8 cellular contexts compared by ENCODE assay signal in the genomic region with DNA sequence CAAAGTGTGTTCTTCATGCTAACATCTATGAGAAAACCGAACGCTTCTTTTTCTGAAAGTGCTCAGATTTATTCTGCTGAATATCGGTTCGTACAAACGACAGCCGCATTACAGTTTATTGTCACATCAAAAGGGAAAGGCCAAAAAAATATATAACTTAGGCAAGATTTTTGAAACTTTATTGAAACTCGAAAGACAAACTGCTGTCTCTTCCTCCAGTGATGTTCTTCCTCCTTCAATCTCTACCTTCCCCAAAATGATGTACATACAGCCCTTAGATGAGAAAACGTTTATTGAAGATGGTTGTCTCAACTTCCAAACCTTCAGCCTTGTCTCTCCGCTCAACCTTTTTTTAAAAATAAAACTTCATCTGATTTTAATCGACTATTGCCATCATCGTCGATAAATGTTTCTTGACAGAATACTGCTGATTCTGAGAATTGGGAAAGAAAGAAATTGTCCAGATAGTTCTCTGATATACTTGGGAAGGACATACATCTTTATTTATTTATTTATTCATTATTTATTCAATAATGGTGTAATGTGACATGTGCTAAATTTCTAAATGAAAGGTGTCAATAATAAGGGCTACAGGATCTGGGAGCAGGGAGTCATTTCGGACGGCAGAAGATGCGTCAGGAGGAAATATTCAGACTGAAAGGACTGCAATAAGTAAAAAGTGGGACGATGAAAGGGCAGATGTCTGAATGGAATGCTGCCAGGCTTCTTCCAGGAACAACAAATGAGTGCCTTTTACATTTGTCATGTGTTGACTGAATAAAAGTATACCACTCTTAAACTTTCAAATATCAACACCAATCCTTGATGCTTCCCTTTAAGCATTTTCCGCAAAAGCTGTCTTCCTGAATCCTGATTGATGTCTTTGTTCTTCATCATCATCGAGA. TPM values are rescaled to one million over a fixed set of nuclear protein-coding genes. Genes with fewer than 3 reads are reported as not detected.
DNase-seq lines count a peak whose midpoint lies in the region; ATAC-seq and TF ChIP-seq lines count a peak whose summit lies in the region.

No MANE protein-coding gene starts in this region.

- H3K9me3 ChIP-seq in HUES6 (ENCODE audit: control insufficient read depth, insufficient read depth, low read depth, low read length) (no peaks in the 10 kb centered on the region), mammary epithelial cell (replicated peaks; ENCODE audit: insufficient read depth, low read length) (no peaks in the 10 kb centered on the region), mucosa of stomach (ENCODE audit: control insufficient read depth, low read length) (no peaks in the 10 kb centered on the region)

- H3K4me3 ChIP-seq in ACC112 (ENCODE audit: low read depth, low read length) (peak overlapping the region; percentile 76), HUES6 (ENCODE audit: low read depth, low read length) (peak overlapping the region; percentile 67), mammary epithelial cell (replicated peaks in 1 of 3; ENCODE audit: insufficient read depth in 1 of 3, low read depth in 2 of 3, low read length in 3 of 3) (peak overlapping the region; percentile 68 to 74 (median 73)), mucosa of stomach (ENCODE audit: low read length) (peak overlapping the region; percentile 37)

- DNase-seq in mammary epithelial cell, result no peak
- DNase-seq in GOT3 (lab: John Stamatoyannopoulos, UW), result no peak
- DNase-seq in ecto neural progenitor cell (ENCODE audit: low spot score), result no peak
- DNase-seq in NCI-H1092 treated with DMSO at 0.1 percent for 48 hours (lab: John Stamatoyannopoulos, UW), result no peak

- no peaks in the 10 kb centered on the region for H4K20me1 ChIP-seq in mammary epithelial cell (ENCODE audit: insufficient read depth, low read length)

- BruUV-seq in mammary epithelial cell (replicated peaks; lab: Mats Ljungman, UMichigan), result no TSS peak

- no peak overlapping the region for H3K27ac ChIP-seq in ACC112 (ENCODE audit: low read depth, low read length)
- 0 out of 2 replicates have a peak overlapping the region, but pooled peaks have one; percentile 9 for H3K27ac ChIP-seq in HUES6 (ENCODE audit: low read depth, low read length)
- H3K27ac ChIP-seq in mammary epithelial cell (ENCODE audit: insufficient read depth, low read depth, low read length), result peak overlapping the region; percentile 47

- H2AFZ ChIP-seq in ACC112 (ENCODE audit: low read length, unreplicated experiment), result peak overlapping the region; percentile 99
- peak overlapping the region; percentile 95 for H2AFZ ChIP-seq in mammary epithelial cell (ENCODE audit: low read depth, low read length)

- H3K27me3 ChIP-seq in ACC112 (ENCODE audit: insufficient read depth, low read length) (no peaks in the 10 kb centered on the region), HUES6 (ENCODE audit: control insufficient read depth, insufficient read depth, low read length) (no peaks in the 10 kb centered on the region), mammary epithelial cell (ENCODE audit: insufficient read depth, low read length) (no peaks in the 10 kb centered on the region), mucosa of stomach (ENCODE audit: control insufficient read depth, insufficient read depth, low read length) (no peaks in the 10 kb centered on the region)

- intact Hi-C loops in mammary epithelial cell (cut with micrococcal nuclease), result no loop called here

- in situ Hi-C loops in mammary epithelial cell (cut with MboI; ENCODE audit: low sequenced_read_pairs in 2 of 2), result no loop called here

- H3K4me1 ChIP-seq in ACC112 (ENCODE audit: control insufficient read depth, insufficient read depth, low read length, unreplicated experiment), result peaks cover 8% of the 10 kb centered on the region
- H3K4me1 ChIP-seq in HUES6 (ENCODE audit: control insufficient read depth, insufficient read depth, low read length), result peaks cover 21% of the 10 kb centered on the region
- peaks cover 18% of the 10 kb centered on the region for H3K4me1 ChIP-seq in mammary epithelial cell (ENCODE audit: insufficient read depth, low read length)
- peaks cover 9% of the 10 kb centered on the region for H3K4me1 ChIP-seq in mucosa of stomach (ENCODE audit: control insufficient read depth, insufficient read depth, low read length)

- peak overlapping the region; percentile 97 for H3K4me2 ChIP-seq in mammary epithelial cell (ENCODE audit: insufficient read depth, low read depth, low read length)

- H3K36me3 ChIP-seq in ACC112 (ENCODE audit: insufficient read depth, low read length) (no peaks in the 10 kb centered on the region), HUES6 (ENCODE audit: control insufficient read depth, insufficient read depth, low read length) (no peaks in the 10 kb centered on the region), mammary epithelial cell (ENCODE audit: insufficient read depth, low read length) (no peaks in the 10 kb centered on the region), mucosa of stomach (ENCODE audit: control insufficient read depth, insufficient read depth, low read length) (no peaks in the 10 kb centered on the region)

- CTCF ChIA-PET in mammary epithelial cell (lab: Charles Lee; ENCODE audit: low non-redundant PET), result no interaction called here

- TF ChIP-seq CTCF in mammary epithelial cell (conservative IDR thresholded peaks at IDR 0.05 in 1 of 2, IDR thresholded peaks at IDR 0.05 in 1 of 2; ENCODE audit: extremely low read depth in 1 of 2, insufficient read depth in 1 of 2, low read depth in 1 of 2, low read length in 2 of 2), result no peak

- WGBS in mammary epithelial cell (ENCODE audit: low coverage, missing lambda C conversion rate), result 55% methylated on average over 18 of the region's 18 CpGs

- H3K79me2 ChIP-seq in ACC112 (ENCODE audit: control insufficient read depth, insufficient read depth, low read length, unreplicated experiment) (peaks cover 12% of the 10 kb centered on the region), mammary epithelial cell (ENCODE audit: insufficient read depth, low read length) (no peaks in the 10 kb centered on the region)

- dilution Hi-C loops in mammary epithelial cell (cut with HindIII; ENCODE audit: low sequenced_read_pairs), result no loop called here

- ATAC-seq in GM19467 (IDR thresholded peaks at IDR 0.05; ENCODE audit: unreplicated experiment), result no peak

- peak overlapping the region; percentile 65 for H3K9ac ChIP-seq in HUES6 (ENCODE audit: low read length)
- peak overlapping the region; percentile 54 for H3K9ac ChIP-seq in mammary epithelial cell (ENCODE audit: insufficient read depth, low read length)
- H3K9ac ChIP-seq in mucosa of stomach (ENCODE audit: low read length), result peak overlapping the region; percentile 67

RNA-seq across cellular contexts. Expression of gene MDM1, which starts 0.8 kb away (rescaled TPM):
- 10 to 100 TPM; 10.0 to 10.4 TPM for total RNA-seq in mammary epithelial cell
- polyA plus RNA-seq in mammary epithelial cell, result 3.2 TPM
- 10.6 TPM for polyA minus RNA-seq in mammary epithelial cell
